ENCODE assay signal across 8 cellular contexts in genomic region chr12:6039894-6040601, GRCh38.
DNase-seq lines count a peak whose midpoint lies in the region; ATAC-seq lines count a peak whose summit lies in the region.

No MANE protein-coding gene starts in this region.

- H3K36me3 Mint-ChIP-seq in stimulated activated effector memory CD8-positive, alpha-beta T cell treated with anti-CD3 and anti-CD28 coated beads, Interleukin-12 subunit alpha, Interleukin-12 subunit beta, amount 100 ng/mL, for 72 hours, result no peaks in the 10 kb centered on the region

- H3K9me3 Mint-ChIP-seq in stimulated activated effector memory CD8-positive, alpha-beta T cell treated with anti-CD3 and anti-CD28 coated beads, Interleukin-12 subunit alpha, Interleukin-12 subunit beta, amount 100 ng/mL, for 72 hours, result no peaks in the 10 kb centered on the region

- no peaks in the 10 kb centered on the region for H3K27me3 ChIP-seq in HAP-1 (ENCODE audit: low read depth)

- in situ Hi-C loops in HAP-1 (cut with MboI; ENCODE audit: low sequenced_read_pairs), result loop anchor here (5.0 kb wide), 1 partner anchor 53 kb away; no protein-coding TSS in a partner anchor

- ATAC-seq in stimulated activated effector memory CD8-positive, alpha-beta T cell treated with anti-CD3 and anti-CD28 coated beads, Interleukin-12 subunit alpha, Interleukin-12 subunit beta, amount 100 ng/mL, for 72 hours, result peak; percentile 71
- no peak for ATAC-seq in GM21528 (IDR thresholded peaks at IDR 0.05; ENCODE audit: low FRiP score, unreplicated experiment)

- no peak overlapping the region for H3K4me3 Mint-ChIP-seq in stimulated activated effector memory CD8-positive, alpha-beta T cell treated with anti-CD3 and anti-CD28 coated beads, Interleukin-12 subunit alpha, Interleukin-12 subunit beta, amount 100 ng/mL, for 72 hours

- no peaks in the 10 kb centered on the region for H3K4me1 ChIP-seq in HAP-1

- no peaks in the 10 kb centered on the region for H3K4me1 Mint-ChIP-seq in stimulated activated effector memory CD8-positive, alpha-beta T cell treated with anti-CD3 and anti-CD28 coated beads, Interleukin-12 subunit alpha, Interleukin-12 subunit beta, amount 100 ng/mL, for 72 hours

- DNase-seq in DMS 273 treated with DMSO at 0.1 percent for 48 hours (lab: John Stamatoyannopoulos, UW) (peak; percentile 4), HAP-1 (ENCODE audit: low spot score in 2 of 2) (peak; percentile 70 to 73), NCI-H2227 (lab: John Stamatoyannopoulos, UW; ENCODE audit: unreplicated experiment) (peak; percentile 72), ecto neural progenitor cell (ENCODE audit: low spot score) (peak; percentile 83), lung microvascular endothelial cell (ENCODE audit: low read depth in 2 of 2) (peak; percentile 66 to 82)
- DNase-seq in activated CD4-positive, CD25-positive, alpha-beta regulatory T cell treated with anti-CD3 and anti-CD28 coated beads, Interleukin-2, amount 50 U/mL, for 72 hours, result peak; percentile 42
- DNase-seq in stimulated activated effector memory CD8-positive, alpha-beta T cell treated with anti-CD3 and anti-CD28 coated beads, Interleukin-12 subunit alpha, Interleukin-12 subunit beta, amount 100 ng/mL, for 72 hours (ENCODE audit: low spot score in 2 of 2), result peak; percentile 23 to 68

- H3K4me3 ChIP-seq in HAP-1, result no peak overlapping the region

- no peak overlapping the region for H3K27ac Mint-ChIP-seq in stimulated activated effector memory CD8-positive, alpha-beta T cell treated with anti-CD3 and anti-CD28 coated beads, Interleukin-12 subunit alpha, Interleukin-12 subunit beta, amount 100 ng/mL, for 72 hours

- no peaks in the 10 kb centered on the region for H3K9me3 ChIP-seq in HAP-1

- no peaks in the 10 kb centered on the region for H3K36me3 ChIP-seq in HAP-1 (replicated peaks)

Comparison
In these comparisons a context has a peak if more than half of its experiments do, and no peak if none do; other contexts are left out.
1. DNase-seq: peak in every context shown above with its lines; median percentile 83 in ecto neural progenitor cell; 74 in lung microvascular endothelial cell; 72 in NCI-H2227; 72 in HAP-1; 46 in stimulated activated effector memory CD8-positive, alpha-beta T cell treated with anti-CD3 and anti-CD28 coated beads, Interleukin-12 subunit alpha, Interleukin-12 subunit beta, amount 100 ng/mL, for 72 hours; 42 in activated CD4-positive, CD25-positive, alpha-beta regulatory T cell treated with anti-CD3 and anti-CD28 coated beads, Interleukin-2, amount 50 U/mL, for 72 hours; 4 in DMS 273 treated with DMSO at 0.1 percent for 48 hours.